Comparison of ENCODE assay signal across 9 cellular contexts in the genomic region with DNA sequence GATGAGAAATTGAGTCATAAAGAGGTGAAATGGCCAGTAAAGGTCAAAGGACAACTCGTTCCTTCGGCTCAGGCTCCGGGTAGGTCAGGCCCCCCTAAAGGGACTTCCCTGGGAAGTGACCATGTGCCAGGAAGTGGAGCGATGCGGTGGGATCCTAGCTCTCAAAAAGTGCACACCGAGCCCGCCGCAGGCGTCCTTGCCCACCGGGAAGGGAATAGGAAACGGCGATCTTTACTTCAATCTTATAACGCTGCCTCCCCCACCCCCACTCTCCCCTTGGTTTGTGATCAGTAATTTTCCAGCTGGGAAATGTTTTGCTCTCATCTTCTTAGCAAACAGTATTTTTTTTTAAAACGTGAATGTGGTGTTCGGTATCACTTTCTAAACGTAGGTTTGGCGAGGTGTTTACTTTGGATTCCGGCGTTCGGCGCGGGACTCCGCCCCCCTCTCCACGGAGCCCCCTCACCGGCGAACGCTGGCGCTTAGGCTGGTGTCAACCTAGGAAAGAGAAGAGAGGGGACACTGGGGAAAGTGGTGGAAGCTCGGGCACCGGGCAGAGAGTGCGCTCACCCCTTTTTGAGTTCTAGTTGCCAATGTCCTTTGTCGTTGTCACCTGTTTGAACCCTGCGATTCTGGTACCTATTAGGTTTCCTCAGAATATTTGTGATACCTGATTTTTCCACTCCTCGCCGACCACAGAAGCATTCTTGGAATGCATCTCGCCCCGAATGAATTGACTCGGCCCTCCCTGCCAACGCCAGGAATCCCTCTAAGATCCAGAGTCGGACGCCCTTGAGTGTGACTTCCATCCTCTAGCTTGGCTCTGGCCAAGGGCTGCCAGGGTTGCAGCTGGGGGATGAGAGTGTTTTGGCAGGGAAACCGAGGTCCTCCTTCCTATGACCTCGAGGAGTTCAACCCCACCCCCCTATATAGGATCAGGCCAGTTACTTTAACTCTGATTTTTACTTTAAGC. TPM values are rescaled to one million over a fixed set of nuclear protein-coding genes. Genes with fewer than 3 reads are reported as not detected.
DNase-seq lines count a peak whose midpoint lies in the region; ATAC-seq and TF ChIP-seq lines count a peak whose summit lies in the region.
"Had no signal": no experiment of that assay in that cellular context is flagged by ENCODE, and none has a peak within 500 bp of the region (broad histone marks: within the 10 kb centered on the region; RNA-seq: fewer than 3 reads in every experiment).

No MANE protein-coding gene starts in this region.

- DNase-seq in T-helper 17 cell (no peak), neural progenitor cell (ENCODE audit: low spot score) (peak; percentile 44), cerebellar nuclear complex (lab: John Stamatoyannopoulos, UW) (no peak), NCI-H774 (lab: John Stamatoyannopoulos, UW) (no peak), cerebellum (ENCODE audit: low spot score) (no peak)

- H3K4me2 ChIP-seq in BLaER1 treated with 17β-estradiol and CSF1 and Interleukin-3, amounts not matched to agents 10 nM and 100 nM, result peak overlapping the region in 7 of 11 experiments; percentile 85 to 100 (median 95); a peak in 15 of 22 replicates
- H3K4me2 ChIP-seq in neural progenitor cell, result peak overlapping the region; percentile 94

- peaks cover 56% of the 10 kb centered on the region for H3K27me3 Mint-ChIP-seq in T-helper 17 cell
- H3K27me3 Mint-ChIP-seq in neural progenitor cell (ENCODE audit: insufficient read depth, low read depth), result peaks cover 39% of the 10 kb centered on the region

- TF ChIP-seq CTCF in gastroesophageal sphincter (IDR thresholded peaks at IDR 0.05) (no peak), neural progenitor cell (IDR thresholded peaks at IDR 0.05) (no peak)

- peaks cover 0 to 22% (median 16%) of the 10 kb centered on the region in 11 experiments; a peak in 15 of 22 replicates for H3K36me3 ChIP-seq in BLaER1 treated with 17β-estradiol and CSF1 and Interleukin-3, amounts not matched to agents 10 nM and 100 nM
- H3K36me3 ChIP-seq in gastroesophageal sphincter, result peaks cover 0 to 17% of the 10 kb centered on the region in 2 donors
- H3K36me3 ChIP-seq in neural progenitor cell, result no peaks in the 10 kb centered on the region

- TF ChIP-seq POLR2A in gastroesophageal sphincter (IDR thresholded peaks at IDR 0.05), result no peak

- H3F3A ChIP-seq in neural progenitor cell (ENCODE audit: low read depth), result peaks cover 20% of the 10 kb centered on the region

- peak overlapping the region; percentile 51 for H2AFZ ChIP-seq in neural progenitor cell (replicated peaks)

- peaks cover 0 to 24% (median 10%) of the 10 kb centered on the region in 11 experiments; a peak in 13 of 22 replicates for H3K9me3 ChIP-seq in BLaER1 treated with 17β-estradiol and CSF1 and Interleukin-3, amounts not matched to agents 10 nM and 100 nM (replicated peaks in 1 of 11)
- H3K9me3 ChIP-seq in T-helper 17 cell (ENCODE audit: control insufficient read depth, low read length, poor library complexity, severe bottlenecking) (no peaks in the 10 kb centered on the region), gastroesophageal sphincter (no peaks in the 10 kb centered on the region), neural progenitor cell (ENCODE audit: low read depth) (no peaks in the 10 kb centered on the region)

- H3K4me3 ChIP-seq in BLaER1 treated with 17β-estradiol and CSF1 and Interleukin-3, amounts not matched to agents 10 nM and 100 nM, result peak overlapping the region in 2 of 10 experiments; percentile 74 to 87; a peak in 2 of 20 replicates
- H3K4me3 ChIP-seq in gastroesophageal sphincter, result peak overlapping the region; percentile 30 to 79
- H3K4me3 ChIP-seq in neural progenitor cell, result peak overlapping the region; percentile 66

- ATAC-seq in T-helper 17 cell, result no peak
- no peak for ATAC-seq in gastroesophageal sphincter
- no peak for ATAC-seq in HG02571 (IDR thresholded peaks at IDR 0.05; ENCODE audit: unreplicated experiment)
- ATAC-seq: esophagus mucosa had no signal

- H3K4me3 Mint-ChIP-seq in T-helper 17 cell (peak overlapping the region; percentile 83), neural progenitor cell (peak overlapping the region; percentile 87)

- TF ChIP-seq EP300 in gastroesophageal sphincter (IDR thresholded peaks at IDR 0.05), result no peak

- H3K27ac ChIP-seq in BLaER1 treated with 17β-estradiol and CSF1 and Interleukin-3, amounts not matched to agents 10 nM and 100 nM, result peak overlapping the region in 1 of 11 experiments; percentile 95; a peak in 3 of 22 replicates
- H3K27ac ChIP-seq in gastroesophageal sphincter (peak overlapping the region; percentile 83 to 96 (median 92)), neural progenitor cell (no peak overlapping the region)

- peaks cover 27 to 46% (median 29%) of the 10 kb centered on the region in 10 experiments for H3K4me1 ChIP-seq in BLaER1 treated with 17β-estradiol and CSF1 and Interleukin-3, amounts not matched to agents 10 nM and 100 nM
- H3K4me1 ChIP-seq in gastroesophageal sphincter (peaks cover 0 to 41% (median 0%) of the 10 kb centered on the region in 3 donors), neural progenitor cell (peaks cover 14% of the 10 kb centered on the region)

- 22 to 24% methylated on average over 13 to 28 of the region's 43 CpGs for WGBS in gastroesophageal sphincter (ENCODE audit: low coverage in 1 of 2), 2 donors

- H3K27ac Mint-ChIP-seq in T-helper 17 cell (peak overlapping the region; percentile 79), neural progenitor cell (no peak overlapping the region)

- no peaks in the 10 kb centered on the region for H3K79me2 ChIP-seq in neural progenitor cell (ENCODE audit: low read depth)

- H3K9ac ChIP-seq in BLaER1 treated with 17β-estradiol and CSF1 and Interleukin-3, amounts not matched to agents 10 nM and 100 nM, result peak overlapping the region in 2 of 11 experiments; percentile 94 to 98; a peak in 2 of 22 replicates
- no peak overlapping the region for H3K9ac ChIP-seq in neural progenitor cell

- peaks cover 6% of the 10 kb centered on the region for H3K4me1 Mint-ChIP-seq in T-helper 17 cell
- H3K4me1 Mint-ChIP-seq in neural progenitor cell, result peaks cover 16% of the 10 kb centered on the region

- no peaks in the 10 kb centered on the region for H3K9me3 Mint-ChIP-seq in neural progenitor cell

- peaks cover 11 to 65% (median 60%) of the 10 kb centered on the region in 11 experiments for H3K27me3 ChIP-seq in BLaER1 treated with 17β-estradiol and CSF1 and Interleukin-3, amounts not matched to agents 10 nM and 100 nM
- H3K27me3 ChIP-seq in gastroesophageal sphincter (no peaks in the 10 kb centered on the region), neural progenitor cell (peaks cover 68% of the 10 kb centered on the region)

- H4K20me1 ChIP-seq in BLaER1 treated with 17β-estradiol and CSF1 and Interleukin-3, amounts not matched to agents 10 nM and 100 nM, result peaks cover 20 to 30% (median 28%) of the 10 kb centered on the region in 11 experiments; a peak in 21 of 22 replicates
- H4K20me1 ChIP-seq in neural progenitor cell (ENCODE audit: low read depth), result peaks cover 7% of the 10 kb centered on the region

- peaks cover 6% of the 10 kb centered on the region for H3K36me3 Mint-ChIP-seq in T-helper 17 cell (ENCODE audit: low read depth)
- no peaks in the 10 kb centered on the region for H3K36me3 Mint-ChIP-seq in neural progenitor cell

RNA-seq across cellular contexts. Expression of gene KLF4, which starts 1.8 kb away (rescaled TPM):
- 10 to 100 TPM; 22.1 to 55.3 TPM for total RNA-seq in T-helper 17 cell
- 10 to 100 TPM; 43.6 to 72.0 (median 52.3) TPM for total RNA-seq in gastroesophageal sphincter
- total RNA-seq in neural progenitor cell (ENCODE audit: low replicate concordance), result 0.51 and 2.1 TPM in 2 replicates
- 5.4 TPM for total RNA-seq in cerebellum
